8 cellular contexts compared by ENCODE assay signal in the genomic region with DNA sequence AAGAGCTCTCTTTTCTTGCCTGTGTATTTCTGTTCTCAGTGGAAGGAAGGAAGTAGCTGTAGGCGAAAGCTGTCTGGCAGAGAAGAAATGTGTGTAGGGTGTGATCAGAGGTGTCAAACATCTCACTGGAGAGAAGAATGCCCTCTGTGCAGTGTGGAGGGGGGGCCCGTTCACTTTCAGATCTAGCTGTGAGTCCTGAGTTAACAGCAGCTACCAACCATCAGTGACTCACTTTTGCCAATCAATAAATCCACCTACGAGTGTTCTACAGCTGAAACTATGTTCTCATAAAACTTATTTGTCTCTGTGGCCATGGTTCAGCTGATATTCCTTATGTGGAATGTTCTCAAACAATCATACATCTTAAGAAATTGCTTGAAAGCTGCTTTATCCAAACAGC.
DNase-seq lines count a peak whose midpoint lies in the region; ATAC-seq lines count a peak whose summit lies in the region.

No MANE protein-coding gene starts in this region.

- DNase-seq in activated CD8-positive, alpha-beta memory T cell treated with anti-CD3 and anti-CD28 coated beads, Interleukin-2, amount 50 U/mL, for 24 hours (ENCODE audit: extremely low read depth) = peak; percentile 52
- DNase-seq in inferior parietal cortex (ENCODE audit: extremely low spot score) (peak; percentile 31), GF-D8 (lab: John Stamatoyannopoulos, UW) (no peak), NAMALWA (ENCODE audit: low spot score) (no peak)
- DNase-seq in stimulated activated CD8-positive, alpha-beta memory T cell treated with anti-CD3 and anti-CD28 coated beads, Interleukin-12 subunit alpha, Interleukin-12 subunit beta, amount 100 ng/mL, for 24 hours (ENCODE audit: extremely low read depth) = peak; percentile 64

- ATAC-seq in GM19452 (IDR thresholded peaks at IDR 0.05; ENCODE audit: unreplicated experiment) (peak; percentile 74), HG03378 (IDR thresholded peaks at IDR 0.05; ENCODE audit: unreplicated experiment) (no peak), GM21737 (IDR thresholded peaks at IDR 0.05; ENCODE audit: unreplicated experiment) (no peak)

Comparison
In these comparisons a context has a peak if more than half of its experiments do, and no peak if none do; other contexts are left out.
1. DNase-seq: peak in activated CD8-positive, alpha-beta memory T cell treated with anti-CD3 and anti-CD28 coated beads, Interleukin-2, amount 50 U/mL, for 24 hours (single experiment), inferior parietal cortex (single experiment) and stimulated activated CD8-positive, alpha-beta memory T cell treated with anti-CD3 and anti-CD28 coated beads, Interleukin-12 subunit alpha, Interleukin-12 subunit beta, amount 100 ng/mL, for 24 hours (single experiment); none in GF-D8 (single experiment) and NAMALWA (single experiment).